Comparison of ENCODE assay signal across 12 cellular contexts in the genomic region with DNA sequence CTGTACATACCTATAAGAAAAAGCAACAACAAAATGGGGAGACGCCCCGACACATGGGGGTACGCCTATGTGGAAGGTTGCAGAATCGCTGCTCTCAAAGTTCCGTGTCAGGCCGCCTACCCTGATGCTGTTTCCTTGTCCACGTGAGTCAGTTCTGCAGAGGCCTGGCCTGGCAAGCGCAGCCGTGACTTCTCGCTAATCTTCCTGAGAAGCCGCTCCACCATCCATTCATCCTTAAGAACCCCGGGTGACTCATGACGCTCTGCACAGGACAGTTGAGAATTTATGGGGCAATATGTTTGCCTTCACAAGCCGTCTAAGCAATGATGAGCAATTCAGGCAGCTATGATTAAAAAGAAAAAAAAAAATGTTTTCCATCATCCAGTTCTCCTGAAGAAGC.
DNase-seq lines count a peak whose midpoint lies in the region; ATAC-seq and TF ChIP-seq lines count a peak whose summit lies in the region.
"Had no signal": no experiment of that assay in that cellular context is flagged by ENCODE, and none has a peak within 500 bp of the region (broad histone marks: within the 10 kb centered on the region; RNA-seq: fewer than 3 reads in every experiment).

No MANE protein-coding gene starts in this region.

- no peak for TF ChIP-seq CTCF in epithelial cell of esophagus (IDR thresholded peaks at IDR 0.05; ENCODE audit: insufficient read depth, low read depth, low read length, missing control alignments)
- no peak for TF ChIP-seq CTCF in prostate gland (IDR thresholded peaks at IDR 0.05)
- TF ChIP-seq CTCF in neural progenitor cell (IDR thresholded peaks at IDR 0.05), result no peak
- TF ChIP-seq CTCF in right lobe of liver (IDR thresholded peaks at IDR 0.05), result no peak

- peaks cover 6% of the 10 kb centered on the region for H3K4me1 Mint-ChIP-seq in neural progenitor cell

- H3K27me3 ChIP-seq in MG63 (no peaks in the 10 kb centered on the region), prostate gland (replicated peaks; ENCODE audit: insufficient read depth) (no peaks in the 10 kb centered on the region), neural progenitor cell (no peaks in the 10 kb centered on the region), right lobe of liver (no peaks in the 10 kb centered on the region)

- intact Hi-C loops in prostate gland (cut with DNase I), result no loop called here
- intact Hi-C loops in right lobe of liver (cut with DNase I), result no loop called here

- H3K9ac ChIP-seq in neural progenitor cell, result no peak overlapping the region

- no peaks in the 10 kb centered on the region for H3F3A ChIP-seq in neural progenitor cell (ENCODE audit: low read depth)

- no peak overlapping the region for H2AFZ ChIP-seq in neural progenitor cell (replicated peaks)

- peaks cover 8% of the 10 kb centered on the region for H3K9me3 ChIP-seq in MG63
- no peaks in the 10 kb centered on the region for H3K9me3 ChIP-seq in prostate gland
- H3K9me3 ChIP-seq in neural progenitor cell (ENCODE audit: low read depth), result no peaks in the 10 kb centered on the region
- H3K9me3 ChIP-seq in right lobe of liver, result no peaks in the 10 kb centered on the region

- no peak overlapping the region for H3K27ac ChIP-seq in prostate gland
- no peak overlapping the region for H3K27ac ChIP-seq in neural progenitor cell
- no peak overlapping the region for H3K27ac ChIP-seq in right lobe of liver

- TF ChIP-seq POLR2A in prostate gland (IDR thresholded peaks at IDR 0.05) (no peak), right lobe of liver (IDR thresholded peaks at IDR 0.05) (no peak)

- ATAC-seq in right lobe of liver, result no peak

- H3K36me3 ChIP-seq in MG63 (no peaks in the 10 kb centered on the region), prostate gland (no peaks in the 10 kb centered on the region), neural progenitor cell (no peaks in the 10 kb centered on the region), right lobe of liver (no peaks in the 10 kb centered on the region)

- no peak overlapping the region for H3K4me2 ChIP-seq in neural progenitor cell

- peaks cover 20% of the 10 kb centered on the region for H3K9me3 Mint-ChIP-seq in neural progenitor cell

- H3K4me1 ChIP-seq in prostate gland (replicated peaks) (no peaks in the 10 kb centered on the region), neural progenitor cell (no peaks in the 10 kb centered on the region), right lobe of liver (no peaks in the 10 kb centered on the region)

- H3K27ac Mint-ChIP-seq in neural progenitor cell, result no peak overlapping the region

- no peaks in the 10 kb centered on the region for H4K20me1 ChIP-seq in neural progenitor cell (ENCODE audit: low read depth)

- no peak overlapping the region for H3K4me3 ChIP-seq in MG63
- H3K4me3 ChIP-seq in epithelial cell of esophagus (ENCODE audit: low read length), result no peak overlapping the region
- H3K4me3 ChIP-seq in prostate gland, result no peak overlapping the region
- no peak overlapping the region for H3K4me3 ChIP-seq in neural progenitor cell
- no peak overlapping the region for H3K4me3 ChIP-seq in right lobe of liver

- H3K4me3 Mint-ChIP-seq in neural progenitor cell, result no peak overlapping the region

- WGBS in prostate gland, result 71% methylated on average over 14 of the region's 14 CpGs
- 87% methylated on average over 11 of the region's 14 CpGs for WGBS in right lobe of liver (ENCODE audit: insufficient coverage, low coverage, low lambda C conversion rate, missing lambda C conversion rate)

- H3K79me2 ChIP-seq in neural progenitor cell (ENCODE audit: low read depth), result no peaks in the 10 kb centered on the region

- peaks cover 10% of the 10 kb centered on the region for H3K27me3 Mint-ChIP-seq in neural progenitor cell (ENCODE audit: insufficient read depth, low read depth)

- peaks cover 2% of the 10 kb centered on the region for H3K36me3 Mint-ChIP-seq in neural progenitor cell

- DNase-seq in ELF-1 (ENCODE audit: low read depth, low spot score), result peak; percentile 58
- DNase-seq in MG63, result peak; percentile 99
- peak; percentile 100 for DNase-seq in epithelial cell of esophagus (ENCODE audit: low read depth)
- DNase-seq in prostate gland (ENCODE audit: low spot score), result peak; percentile 46
- no peak for DNase-seq in neural progenitor cell (ENCODE audit: low spot score)
- DNase-seq in right lobe of liver, result no peak
- no peak for DNase-seq in NCI-H2029 treated with DMSO at 0.1 percent for 48 hours (lab: John Stamatoyannopoulos, UW)
- DNase-seq in NCI-H510A (lab: John Stamatoyannopoulos, UW), result no peak
- DNase-seq: activated effector memory CD4-positive, alpha-beta T cell treated with Interleukin-2 at 50 U/mL for 16 hours; effector CD8-positive, alpha-beta T cell; NCI-H2107; nucleus accumbens had no signal

Comparison
In these comparisons a context has a peak if more than half of its experiments do, and no peak if none do; other contexts are left out.
1. DNase-seq: peak in ELF-1 (single experiment), MG63 (single experiment), epithelial cell of esophagus (single experiment) and prostate gland (single experiment); none in neural progenitor cell (single experiment), right lobe of liver (0 of 3), NCI-H2029 treated with DMSO at 0.1 percent for 48 hours (single experiment) and NCI-H510A (single experiment).